8 cellular contexts compared by ENCODE assay signal in genomic region chr16:30526823-30527634, GRCh38.
DNase-seq lines count a peak whose midpoint lies in the region; ATAC-seq and FAIRE-seq lines count a peak whose summit lies in the region.

No MANE protein-coding gene starts in this region.

- H3K4me3 ChIP-seq in BLaER1 treated with 17β-estradiol and CSF1 and Interleukin-3, amounts not matched to agents 10 nM and 100 nM = peak overlapping the region; percentile 79 to 95 (median 86)

- peak overlapping the region; percentile 80 to 97 (median 89) for H3K4me2 ChIP-seq in BLaER1 treated with 17β-estradiol and CSF1 and Interleukin-3, amounts not matched to agents 10 nM and 100 nM

- H4K20me1 ChIP-seq in BLaER1 treated with 17β-estradiol and CSF1 and Interleukin-3, amounts not matched to agents 10 nM and 100 nM = peaks cover 0 to 35% (median 4%) of the 10 kb centered on the region in 11 experiments; a peak in 10 of 22 replicates

- H3K9me3 ChIP-seq in BLaER1 treated with 17β-estradiol and CSF1 and Interleukin-3, amounts not matched to agents 10 nM and 100 nM (replicated peaks in 1 of 11) = no peaks in the 10 kb centered on the region

- H3K9ac ChIP-seq in BLaER1 treated with 17β-estradiol and CSF1 and Interleukin-3, amounts not matched to agents 10 nM and 100 nM = peak overlapping the region; percentile 89 to 99 (median 97)

- peak; percentile 95 for FAIRE-seq in GM19239 (lab: Jason Lieb, UNC)

- DNase-seq in GM19239 (ENCODE audit: insufficient read length, low spot score) (peak; percentile 97), NCI-H524 (lab: John Stamatoyannopoulos, UW) (peak; percentile 98)
- DNase-seq in activated CD4-positive, alpha-beta T cell treated with anti-CD3 and anti-CD28 coated beads for 4 hours = peak; percentile 83 to 86
- DNase-seq in stimulated activated CD4-positive, alpha-beta T cell treated with anti-CD3 and anti-CD28 coated beads, Interleukin-1b, Interleukin-23, amount 100 ng/mL, for 24 hours (ENCODE audit: low read depth in 4 of 4, low spot score in 1 of 4) = peak; percentile 72 to 98 (median 84)

- H3K4me1 ChIP-seq in BLaER1 treated with 17β-estradiol and CSF1 and Interleukin-3, amounts not matched to agents 10 nM and 100 nM = peaks cover 50 to 82% (median 60%) of the 10 kb centered on the region in 10 experiments

- H3K27ac ChIP-seq in BLaER1 treated with 17β-estradiol and CSF1 and Interleukin-3, amounts not matched to agents 10 nM and 100 nM = peak overlapping the region; percentile 93 to 99 (median 98)
- H3K27ac ChIP-seq in cingulate gyrus (ENCODE audit: low read depth, low read length) = peak overlapping the region; percentile 95
- peak overlapping the region; percentile 97 for H3K27ac ChIP-seq in layer of hippocampus (ENCODE audit: low read depth, low read length)

- no peaks in the 10 kb centered on the region for H3K27me3 ChIP-seq in BLaER1 treated with 17β-estradiol and CSF1 and Interleukin-3, amounts not matched to agents 10 nM and 100 nM
- H3K27me3 ChIP-seq in layer of hippocampus (ENCODE audit: control insufficient read depth, insufficient read depth, low read length) = no peaks in the 10 kb centered on the region

- peak; percentile 79 for ATAC-seq in HG03442 (IDR thresholded peaks at IDR 0.05; ENCODE audit: unreplicated experiment)

- peaks cover 23 to 35% (median 29%) of the 10 kb centered on the region in 11 experiments for H3K36me3 ChIP-seq in BLaER1 treated with 17β-estradiol and CSF1 and Interleukin-3, amounts not matched to agents 10 nM and 100 nM

Comparison
In these comparisons a context has a peak if more than half of its experiments do, and no peak if none do; other contexts are left out.
1. Peak in every context shown above with its lines: DNase-seq, ATAC-seq, H3K4me3 ChIP-seq and H3K27ac ChIP-seq.